Comparison of ENCODE assay signal across 1 cellular context in genomic region chr14:49944501-49944900, GRCh38.
TF ChIP-seq lines count a peak whose summit lies in the region.

No MANE protein-coding gene starts in this region.

TF ChIP-seq in K562, 482 proteins besides CTCF, POLR2A, EP300 and RAD21:
- TF ChIP-seq GATAD2B (IDR thresholded peaks at IDR 0.05; ENCODE audit: borderline replicate concordance) (no peak), NFIC (IDR thresholded peaks at IDR 0.05) (peak; percentile 36; the same call in 1 of the 2 replicates)
